ENCODE assay signal across 8 cellular contexts in genomic region chr18:55588876-55589595, GRCh38. TPM values are rescaled to one million over a fixed set of nuclear protein-coding genes. Genes with fewer than 3 reads are reported as not detected.
DNase-seq lines count a peak whose midpoint lies in the region; ATAC-seq, FAIRE-seq and TF ChIP-seq lines count a peak whose summit lies in the region.

No MANE protein-coding gene starts in this region.

- no peak for ATAC-seq in GM19328 (IDR thresholded peaks at IDR 0.05; ENCODE audit: unreplicated experiment)

- peaks cover 28% of the 10 kb centered on the region for H3K4me1 Mint-ChIP-seq in mesothelial cell of epicardium

- FAIRE-seq in GM12891 (lab: Jason Lieb, UNC) (peak; percentile 33), colon (lab: Jason Lieb, UNC) (peak; percentile 14)

- no peak for TF ChIP-seq CTCF in mesothelial cell of epicardium (IDR thresholded peaks at IDR 0.05; ENCODE audit: unreplicated experiment)

- peak overlapping the region; percentile 90 for H3K4me3 Mint-ChIP-seq in mesothelial cell of epicardium

- TF ChIP-seq POLR2A in GM12891 (IDR thresholded peaks at IDR 0.05; ENCODE audit: low read depth, low read length) = no peak

- peak overlapping the region; percentile 96 for H3K27ac Mint-ChIP-seq in mesothelial cell of epicardium

- H3K36me3 Mint-ChIP-seq in mesothelial cell of epicardium = no peaks in the 10 kb centered on the region

- H3K9me3 Mint-ChIP-seq in mesothelial cell of epicardium = peaks cover under 1% of the 10 kb centered on the region

- DNase-seq in GM12891 (ENCODE audit: insufficient read length, low spot score) = no peak
- peak; percentile 59 for DNase-seq in NCI-H345 treated with DMSO at 0.1 percent for 48 hours (lab: John Stamatoyannopoulos, UW; ENCODE audit: unreplicated experiment)
- no peak for DNase-seq in mesothelial cell of epicardium (ENCODE audit: low spot score in 2 of 2, unreplicated experiment in 2 of 2)
- no peak for DNase-seq in 8988T
- no peak for DNase-seq in stimulated activated CD4-positive, alpha-beta T cell treated with anti-CD3 and anti-CD28 coated beads, Interleukin-2, amount 100 ng/mL, for 24 hours
- no peak for DNase-seq in SHP77 (lab: John Stamatoyannopoulos, UW)

- H3K27me3 Mint-ChIP-seq in mesothelial cell of epicardium (ENCODE audit: low read depth) = no peaks in the 10 kb centered on the region

TF ChIP-seq in GM12891, 5 proteins besides CTCF, POLR2A, EP300 and RAD21:
- no peak for TF ChIP-seq PAX5 (IDR thresholded peaks at IDR 0.05; ENCODE audit: insufficient read depth, low read length, severe bottlenecking)
- TF ChIP-seq TAF1 (IDR thresholded peaks at IDR 0.05; ENCODE audit: low read depth, low read length) = no peak
- TF ChIP-seq SPI1 (IDR thresholded peaks at IDR 0.05; ENCODE audit: low read depth, low read length) = no peak
- TF ChIP-seq POU2F2 (IDR thresholded peaks at IDR 0.05; ENCODE audit: low read depth, low read length) = no peak
- no peak for TF ChIP-seq POLR2AphosphoS5 (IDR thresholded peaks at IDR 0.05; ENCODE audit: low read depth, low read length)

RNA-seq across cellular contexts. Expression of gene TCF4, which starts 1.0 kb away (rescaled TPM):
- 23.4 TPM for polyA plus RNA-seq in GM12891 (2012; ENCODE audit: low read depth, missing spikeins)
- 210 to 224 TPM (median 218 TPM) in 3 replicates for total RNA-seq in mesothelial cell of epicardium
